8 cellular contexts compared by ENCODE assay signal in the genomic region with DNA sequence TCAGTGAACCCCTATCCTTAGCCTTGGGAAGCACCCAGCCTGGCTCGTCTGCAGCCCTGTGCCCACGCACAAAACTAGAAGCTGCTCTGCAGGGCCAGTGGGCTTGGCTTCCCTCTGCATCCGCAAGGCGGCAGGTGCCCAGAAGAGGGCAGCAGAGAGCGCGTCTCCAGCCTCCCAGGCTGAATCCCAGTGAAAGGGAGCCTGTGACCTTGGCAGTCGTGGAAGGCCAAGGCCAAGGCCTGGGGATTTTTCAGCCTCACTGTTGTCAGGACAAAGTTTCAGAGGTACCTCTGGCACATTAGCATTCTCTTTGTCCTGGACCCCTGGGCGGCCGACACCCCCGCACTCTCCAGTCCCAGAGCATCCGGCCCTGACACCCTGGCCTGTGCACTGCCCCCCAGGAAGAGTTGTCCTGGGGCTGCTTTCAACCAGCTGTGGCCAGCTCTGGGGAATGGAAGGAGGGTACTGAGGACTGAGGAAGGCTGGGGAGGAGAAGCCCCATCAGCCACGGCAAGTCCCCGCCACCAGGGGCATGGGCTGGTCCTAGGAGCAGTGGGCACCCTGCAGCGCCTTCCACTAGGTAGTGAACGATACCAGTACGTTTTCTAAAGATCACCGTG.
A peak's percentile ranks its signal among the peaks of the same experiment; 100 is the strongest.
DNase-seq lines count a peak whose midpoint lies in the region; ATAC-seq and TF ChIP-seq lines count a peak whose summit lies in the region.

No MANE protein-coding gene starts in this region.

- CTCF ChIA-PET in RWPE1 (lab: Yijun Ruan, JAX) = interaction anchor here (0.5 to 4.0 kb wide), 25 partner anchors 9 to 860 kb away, joined by 3 to 24 read pairs (median 5); a partner anchor contains a TSS

- H3K4me1 ChIP-seq in foreskin keratinocyte = peaks cover 31% of the 10 kb centered on the region

- peak; percentile 62 for ATAC-seq in GM18858 (IDR thresholded peaks at IDR 0.05; ENCODE audit: unreplicated experiment)
- ATAC-seq in HG03521 (IDR thresholded peaks at IDR 0.05; ENCODE audit: unreplicated experiment) = peak; percentile 76
- ATAC-seq in foreskin keratinocyte = peak; percentile 47

- POLR2A ChIA-PET in RWPE1 (lab: Yijun Ruan, JAX; ENCODE audit: low non-redundant PET) = interaction anchor here (0.6 kb wide), 1 partner anchor 107 kb away, joined by 3 read pairs; no protein-coding TSS in a partner anchor

- H3K27ac ChIP-seq in RWPE1 (peak overlapping the region; percentile 98), foreskin keratinocyte (peak overlapping the region; percentile 97)

- H3K27me3 ChIP-seq in foreskin keratinocyte = no peaks in the 10 kb centered on the region

- TF ChIP-seq CTCF in RWPE1 (conservative IDR thresholded peaks at IDR 0.05; ENCODE audit: low read depth) = peak; percentile 99
- peak; percentile 98 for TF ChIP-seq CTCF in foreskin keratinocyte (conservative IDR thresholded peaks at IDR 0.05)

- DNase-seq in AG08395 (ENCODE audit: low spot score) = peak; percentile 81
- DNase-seq in RWPE1 (ENCODE audit: low spot score) = peak; percentile 86
- peak; percentile 89 for DNase-seq in activated effector memory CD4-positive, alpha-beta T cell treated with anti-CD3 and anti-CD28 coated beads, Interleukin-2, amount 50 U/mL, for 16 hours
- DNase-seq in foreskin keratinocyte = peak in 1 of 2 donors; percentile 82
- peak in 49 of 56 donors; percentile 12 to 89 (median 63) for DNase-seq in nucleus accumbens (lab: John Stamatoyannopoulos, UW)
- DNase-seq in superior temporal gyrus (ENCODE audit: extremely low spot score) = peak; percentile 83
